Comparison of ENCODE assay signal across 25 cellular contexts in the genomic region with DNA sequence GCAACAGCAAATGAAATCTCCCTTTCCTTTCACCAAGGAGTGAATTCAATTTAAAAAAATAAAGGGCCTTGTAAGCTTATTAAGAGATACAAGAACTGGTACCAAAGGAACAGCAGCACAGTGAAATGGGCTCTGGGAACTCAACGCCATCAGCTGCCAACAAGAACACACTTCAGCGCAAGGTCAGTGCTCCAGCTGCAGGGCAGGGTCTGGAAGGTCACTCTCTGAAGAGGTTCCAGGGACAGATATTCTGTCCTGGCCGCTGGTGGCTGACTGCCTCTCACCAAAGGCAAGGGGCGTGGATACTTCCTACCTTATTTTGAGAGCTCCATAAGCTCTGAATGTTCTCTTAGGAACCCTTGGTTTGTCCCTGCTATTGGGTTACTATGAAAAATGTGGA.
"Had no signal": no experiment of that assay in that cellular context is flagged by ENCODE, and none has a peak within 500 bp of the region (broad histone marks: within the 10 kb centered on the region; RNA-seq: fewer than 3 reads in every experiment).

No MANE protein-coding gene starts in this region.

- H3K4me1 Mint-ChIP-seq: natural killer cell; stimulated activated effector memory CD8-positive, alpha-beta T cell treated with anti-CD3 and anti-CD28 coated beads, Interleukin-12 subunit alpha, Interleukin-12 subunit beta, amount 100 ng/mL, for 72 hours had no signal

- H3K9me3 Mint-ChIP-seq: dendritic cell treated with granulocyte-macrophage colony-stimulating factor and Interleukin-4, amounts not matched to agents 40 ng/mL and 50 ng/mL, for 4 days; endodermal cell; natural killer cell; stimulated activated effector memory CD8-positive, alpha-beta T cell treated with anti-CD3 and anti-CD28 coated beads, Interleukin-12 subunit alpha, Interleukin-12 subunit beta, amount 100 ng/mL, for 72 hours had no signal

- H3K27ac Mint-ChIP-seq: dendritic cell treated with granulocyte-macrophage colony-stimulating factor and Interleukin-4, amounts not matched to agents 40 ng/mL and 50 ng/mL, for 4 days; endodermal cell; natural killer cell; stimulated activated effector memory CD8-positive, alpha-beta T cell treated with anti-CD3 and anti-CD28 coated beads, Interleukin-12 subunit alpha, Interleukin-12 subunit beta, amount 100 ng/mL, for 72 hours had no signal

- H3K4me3 ChIP-seq: colonic mucosa, gastroesophageal sphincter, left lung, lower lobe of right lung, pancreas, stomach, thyroid gland, vagina had no signal

- ATAC-seq: esophagus mucosa; gastroesophageal sphincter; left lung; lower lobe of right lung; natural killer cell; pancreas; sciatic nerve; stimulated activated effector memory CD8-positive, alpha-beta T cell treated with anti-CD3 and anti-CD28 coated beads, Interleukin-12 subunit alpha, Interleukin-12 subunit beta, amount 100 ng/mL, for 72 hours had no signal

- H3K36me3 ChIP-seq: colonic mucosa, thyroid gland, vagina had no signal

- DNase-seq: colonic mucosa; effector CD8-positive, alpha-beta T cell; endodermal cell; foreskin fibroblast; glutamatergic neuron; kidney; lower lobe of right lung; natural killer cell; occipital lobe; pancreas; retina; stimulated activated CD4-positive, alpha-beta T cell treated with anti-CD3 and anti-CD28 coated beads, Interleukin-2, amount 100 ng/mL, for 24 hours; stimulated activated CD4-positive, alpha-beta T cell treated with anti-CD3 and anti-CD28 coated beads, Interleukin-4, amount 100 ng/mL, for 24 hours; stimulated activated naive CD4-positive, alpha-beta T cell treated with Interleukin-2 at 50 U/mL for 16 hours; stomach; thyroid gland; trophoblast cell had no signal

- H3K36me3 Mint-ChIP-seq: natural killer cell; stimulated activated effector memory CD8-positive, alpha-beta T cell treated with anti-CD3 and anti-CD28 coated beads, Interleukin-12 subunit alpha, Interleukin-12 subunit beta, amount 100 ng/mL, for 72 hours had no signal

- H3K9me3 ChIP-seq: colonic mucosa, gastroesophageal sphincter, left lung, lower lobe of right lung, pancreas, stomach, thyroid gland, vagina had no signal

- H3K27me3 ChIP-seq: colonic mucosa, gastroesophageal sphincter, left lung, pancreas, stomach, thyroid gland, vagina had no signal

- H3K4me3 Mint-ChIP-seq: dendritic cell treated with granulocyte-macrophage colony-stimulating factor and Interleukin-4, amounts not matched to agents 40 ng/mL and 50 ng/mL, for 4 days; endodermal cell; natural killer cell; stimulated activated effector memory CD8-positive, alpha-beta T cell treated with anti-CD3 and anti-CD28 coated beads, Interleukin-12 subunit alpha, Interleukin-12 subunit beta, amount 100 ng/mL, for 72 hours had no signal

- H3K27ac ChIP-seq: colonic mucosa, epithelial cell of prostate, gastroesophageal sphincter, left lung, lower lobe of right lung, pancreas, stomach, thyroid gland, vagina had no signal

- H3K4me1 ChIP-seq: colonic mucosa, lower lobe of right lung, pancreas, thyroid gland, vagina had no signal
